Comparison of ENCODE assay signal across 9 cellular contexts in the genomic region with DNA sequence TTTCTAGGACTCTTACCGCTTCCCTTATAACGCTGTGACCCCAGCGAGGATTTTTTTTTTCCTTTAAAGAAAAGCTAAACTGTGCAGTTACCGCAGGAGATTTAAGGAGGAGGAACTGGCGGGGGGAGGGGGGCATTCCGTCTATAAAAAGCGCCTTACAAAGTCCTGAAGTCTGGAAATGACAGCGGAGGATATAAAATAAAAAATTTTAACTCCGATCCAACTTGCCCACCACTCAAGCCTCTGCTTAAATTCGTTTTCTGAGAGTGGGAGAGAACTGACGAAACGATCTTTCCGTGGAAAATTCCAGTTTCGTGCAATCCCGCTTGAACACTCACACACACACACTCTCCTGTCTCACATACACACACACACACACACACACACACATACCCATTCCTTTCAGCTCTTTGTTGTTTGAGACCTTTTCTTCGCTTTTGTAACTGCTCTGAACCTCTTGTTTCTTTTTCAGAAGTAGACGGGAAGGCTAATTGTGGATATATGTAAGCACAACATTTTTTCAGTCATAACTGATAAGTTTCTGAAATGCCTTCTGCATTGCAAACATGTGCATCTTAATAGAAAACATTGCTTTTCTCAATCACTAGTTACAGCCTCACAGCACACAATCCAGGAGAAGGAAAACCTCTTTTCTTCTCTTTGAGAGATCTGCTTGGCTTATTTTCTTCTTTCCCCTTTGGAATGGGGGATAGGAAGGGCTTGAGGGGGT. TPM values are rescaled to one million over a fixed set of nuclear protein-coding genes. Genes with fewer than 3 reads are reported as not detected.
DNase-seq lines count a peak whose midpoint lies in the region; ATAC-seq and TF ChIP-seq lines count a peak whose summit lies in the region.
"Had no signal": no experiment of that assay in that cellular context is flagged by ENCODE, and none has a peak within 500 bp of the region (broad histone marks: within the 10 kb centered on the region; RNA-seq: fewer than 3 reads in every experiment).

No MANE protein-coding gene starts in this region.

- TF ChIP-seq POLR2A in spleen (IDR thresholded peaks at IDR 0.05) = no peak

- no peak overlapping the region for H2BK12ac ChIP-seq in H9 (ENCODE audit: insufficient read length, low read depth, low read length)

- no peak overlapping the region for H3K4ac ChIP-seq in H9 (ENCODE audit: low read depth, low read length)

- no CpG with 5 or more reads among the region's 17 CpGs for WGBS in H9 (ENCODE audit: extremely low coverage, insufficient read length, low lambda C conversion rate)
- 4 to 6% (median 5%) methylated on average over 17 of the region's 17 CpGs for WGBS in spleen, 5 donors

- H3K27me3 Mint-ChIP-seq in H9 (ENCODE audit: low read depth) = peaks cover 99% of the 10 kb centered on the region
- H3K27me3 Mint-ChIP-seq in activated T-helper 17 cell treated with anti-CD3 and anti-CD28 coated beads, Interleukin-2, amount 50 U/mL, for 72 hours = peaks cover 69% of the 10 kb centered on the region

- H4K20me1 ChIP-seq in H9 (ENCODE audit: control insufficient read depth, insufficient read depth, insufficient read length) = no peaks in the 10 kb centered on the region

- TF ChIP-seq CTCF in H9 (conservative IDR thresholded peaks at IDR 0.05) (no peak), spleen (IDR thresholded peaks at IDR 0.05 in 8 of 11, conservative IDR thresholded peaks at IDR 0.05 in 3 of 11) (no peak)

- H3K9me3 ChIP-seq in H9 (ENCODE audit: control insufficient read depth, low read depth, low read length) = no peaks in the 10 kb centered on the region
- H3K9me3 ChIP-seq in iPS-15b (ENCODE audit: control insufficient read depth, insufficient read depth, low read length) = no peaks in the 10 kb centered on the region
- peaks cover 0 to 4% (median 0%) of the 10 kb centered on the region in 8 donors for H3K9me3 ChIP-seq in spleen
- H3K9me3 ChIP-seq: thyroid gland had no signal

- no peak overlapping the region for H2BK20ac ChIP-seq in H9 (ENCODE audit: low read depth, low read length, poor library complexity, severe bottlenecking)

- intact Hi-C loops in spleen (cut with DNase I; ENCODE audit: low total_unique reads) = no loop called here

- no peak overlapping the region for H4K8ac ChIP-seq in H9 (replicated peaks; ENCODE audit: insufficient read length, low read depth, low read length)

- no peaks in the 10 kb centered on the region for H3K79me2 ChIP-seq in H9 (ENCODE audit: insufficient read depth, low read length)

- no peaks in the 10 kb centered on the region for H3K79me1 ChIP-seq in H9 (ENCODE audit: insufficient read depth, low read depth, low read length, poor library complexity, severe bottlenecking)

- H2AFZ ChIP-seq in H9 (ENCODE audit: low read length) = no peak overlapping the region

- no peak for ATAC-seq in activated T-helper 17 cell treated with anti-CD3 and anti-CD28 coated beads, Interleukin-2, amount 50 U/mL, for 72 hours (replicated peaks)
- no peak for ATAC-seq in HG03175 (IDR thresholded peaks at IDR 0.05; ENCODE audit: unreplicated experiment)

- H2BK15ac ChIP-seq in H9 (ENCODE audit: low read depth, low read length) = no peak overlapping the region

- no peak overlapping the region for H3T11ph ChIP-seq in H9 (ENCODE audit: low read length)

- H3K4me3 ChIP-seq in iPS-15b (ENCODE audit: low read depth, low read length) (peak overlapping the region; percentile 64), spleen (peak overlapping the region in 6 of 8 donors; percentile 31 to 64 (median 40))

- no peak overlapping the region for H3K14ac ChIP-seq in H9 (ENCODE audit: insufficient read depth, low read length)

- H3K27me3 ChIP-seq in H9 (ENCODE audit: insufficient read depth, low read length) (peaks cover 54% of the 10 kb centered on the region), iPS-15b (ENCODE audit: control insufficient read depth, insufficient read depth, low read length) (peaks cover 91% of the 10 kb centered on the region), spleen (replicated peaks in 1 of 7) (peaks cover 22 to 100% (median 90%) of the 10 kb centered on the region in 7 donors)

- H4K5ac ChIP-seq in H9 (ENCODE audit: insufficient read length, low read depth, low read length) = no peak overlapping the region

- H3K9ac ChIP-seq in H9 (ENCODE audit: extremely low read depth, insufficient read length, low read length) = no peak overlapping the region
- H3K9ac ChIP-seq in iPS-15b (ENCODE audit: low read depth, low read length) = no peak overlapping the region

- H3K4me1 ChIP-seq in H9 (ENCODE audit: insufficient read depth, low read length) = no peaks in the 10 kb centered on the region; the same call in 1 of the 2 replicates
- peaks cover 13% of the 10 kb centered on the region for H3K4me1 ChIP-seq in iPS-15b (ENCODE audit: control insufficient read depth, insufficient read depth, low read length)
- peaks cover 18 to 50% (median 37%) of the 10 kb centered on the region in 6 donors for H3K4me1 ChIP-seq in spleen

- H3K56ac ChIP-seq in H9 (ENCODE audit: insufficient read length, low read depth, low read length) = no peak overlapping the region

- H2BK120ac ChIP-seq in H9 (ENCODE audit: low read depth, low read length, poor library complexity, severe bottlenecking) = no peak overlapping the region

- H3K4me1 Mint-ChIP-seq in H9 = peaks cover 42 to 58% of the 10 kb centered on the region in 2 experiments
- H3K4me1 Mint-ChIP-seq in activated T-helper 17 cell treated with anti-CD3 and anti-CD28 coated beads, Interleukin-2, amount 50 U/mL, for 72 hours = peaks cover 3% of the 10 kb centered on the region

- no peaks in the 10 kb centered on the region for H3K36me3 Mint-ChIP-seq in H9 (ENCODE audit: insufficient read depth in 1 of 3, low read depth in 3 of 3)
- H3K36me3 Mint-ChIP-seq in activated T-helper 17 cell treated with anti-CD3 and anti-CD28 coated beads, Interleukin-2, amount 50 U/mL, for 72 hours (ENCODE audit: low read depth) = no peaks in the 10 kb centered on the region

- no peak overlapping the region for H3K18ac ChIP-seq in H9 (ENCODE audit: insufficient read length, low read depth, low read length)

- H3K27ac ChIP-seq in H9 (ENCODE audit: insufficient read length, low read depth, low read length) (no peak overlapping the region), spleen (no peak overlapping the region)
- H3K27ac ChIP-seq: thyroid gland had no signal

- peaks cover 35% of the 10 kb centered on the region for H3K23me2 ChIP-seq in H9 (ENCODE audit: insufficient read length, low read depth, low read length, poor library complexity, severe bottlenecking)

- H2AK5ac ChIP-seq in H9 (ENCODE audit: insufficient read length, low read length) = no peak overlapping the region

- no peaks in the 10 kb centered on the region for H3K36me3 ChIP-seq in iPS-15b (ENCODE audit: control insufficient read depth, insufficient read depth, low read length)
- H3K36me3 ChIP-seq in spleen = no peaks in the 10 kb centered on the region
- H3K36me3 ChIP-seq: thyroid gland had no signal

- H3K4me2 ChIP-seq in H9 (ENCODE audit: insufficient read depth, insufficient read length, low read length) = peak overlapping the region; percentile 86

- H3K9me3 Mint-ChIP-seq in H9 = peaks cover 0 to 3% of the 10 kb centered on the region in 2 experiments; a peak in 1 of 5 replicates
- no peaks in the 10 kb centered on the region for H3K9me3 Mint-ChIP-seq in activated T-helper 17 cell treated with anti-CD3 and anti-CD28 coated beads, Interleukin-2, amount 50 U/mL, for 72 hours
- H3K9me3 Mint-ChIP-seq: activated naive CD4-positive, alpha-beta T cell treated with anti-CD3 and anti-CD28 coated beads, Interleukin-2, amount 10 ng/mL, durations not matched to agents 7 days and 5 days had no signal

- peak overlapping the region; percentile 62 to 76 for H3K4me3 Mint-ChIP-seq in H9
- peak overlapping the region; percentile 72 for H3K4me3 Mint-ChIP-seq in activated T-helper 17 cell treated with anti-CD3 and anti-CD28 coated beads, Interleukin-2, amount 50 U/mL, for 72 hours

- H3K27ac Mint-ChIP-seq in H9 = no peak overlapping the region
- no peak overlapping the region for H3K27ac Mint-ChIP-seq in activated T-helper 17 cell treated with anti-CD3 and anti-CD28 coated beads, Interleukin-2, amount 50 U/mL, for 72 hours
- H3K27ac Mint-ChIP-seq: activated naive CD4-positive, alpha-beta T cell treated with anti-CD3 and anti-CD28 coated beads, Interleukin-2, amount 10 ng/mL, durations not matched to agents 7 days and 5 days had no signal

- no peak overlapping the region for H2BK5ac ChIP-seq in H9 (ENCODE audit: insufficient read length, low read length)

- no peak overlapping the region for H3K23ac ChIP-seq in H9 (ENCODE audit: insufficient read length, low read depth, low read length)

- no peak overlapping the region for H4K91ac ChIP-seq in H9 (ENCODE audit: insufficient read length, low read depth, low read length)

- no peak for DNase-seq in H9
- no peak for DNase-seq in spleen
- DNase-seq in stimulated activated naive CD4-positive, alpha-beta T cell (lab: John Stamatoyannopoulos, UW) = no peak
- no peak for DNase-seq in HPDE6-E6E7 (ENCODE audit: extremely low spot score)

RNA-seq across cellular contexts. Expression of gene HPSE2, which starts 0.7 kb away (rescaled TPM):
- total RNA-seq in H9 (2021) = 0.15 and 0.20 TPM in 2 replicates
- total RNA-seq in activated T-helper 17 cell treated with anti-CD3 and anti-CD28 coated beads, Interleukin-2, amount 50 U/mL, for 72 hours = not detected
- total RNA-seq in spleen = under 1 TPM in 2 of 7 donors, not detected in 5; 0.13 to 0.64 TPM
- polyA plus RNA-seq in spleen = under 1 TPM; 0.02 to 0.03 (median 0.03) TPM
- total RNA-seq: thyroid gland had no signal
